Comparison of ENCODE assay signal across 14 cellular contexts in genomic region chr4:140643571-140644055, GRCh38.
A peak's percentile ranks its signal among the peaks of the same experiment; 100 is the strongest.
DNase-seq lines count a peak whose midpoint lies in the region; ATAC-seq and TF ChIP-seq lines count a peak whose summit lies in the region.
"Had no signal": no experiment of that assay in that cellular context is flagged by ENCODE, and none has a peak within 500 bp of the region (broad histone marks: within the 10 kb centered on the region; RNA-seq: fewer than 3 reads in every experiment).

No MANE protein-coding gene starts in this region.

- peak overlapping the region; percentile 25 for H3K18ac ChIP-seq in neuronal stem cell (ENCODE audit: low read length)

- H3K23ac ChIP-seq in neuronal stem cell (ENCODE audit: low read depth, low read length, poor library complexity): peak overlapping the region; percentile 28

- H3K27ac Mint-ChIP-seq in stimulated activated naive CD8-positive, alpha-beta T cell treated with anti-CD3 and anti-CD28 coated beads, Interleukin-15, amount 100 ng/mL, for 72 hours: no peak overlapping the region
- H3K27ac Mint-ChIP-seq in IgD-negative memory B cell: peak overlapping the region in 2 of 3 donors; percentile 50 to 51
- H3K27ac Mint-ChIP-seq: CD4-positive, alpha-beta memory T cell had no signal

- H2AFZ ChIP-seq in neuronal stem cell (ENCODE audit: low read length) (no peak overlapping the region), smooth muscle cell (ENCODE audit: low read depth) (no peak overlapping the region)

- H2BK5ac ChIP-seq in neuronal stem cell (ENCODE audit: low read length): no peak overlapping the region

- H2BK120ac ChIP-seq in neuronal stem cell (ENCODE audit: low read depth, low read length): no peak overlapping the region

- no peak overlapping the region for H2AK5ac ChIP-seq in neuronal stem cell (ENCODE audit: low read depth, low read length)

- H3F3A ChIP-seq in smooth muscle cell (ENCODE audit: low read depth): no peaks in the 10 kb centered on the region

- H3K27ac ChIP-seq in neuronal stem cell (replicated peaks; ENCODE audit: low read length) (no peak overlapping the region), aorta (ENCODE audit: low read depth in 1 of 2, low read length in 2 of 2) (no peak overlapping the region), smooth muscle cell (ENCODE audit: low read depth) (no peak overlapping the region)

- peak; percentile 24 for ATAC-seq in stimulated activated naive CD8-positive, alpha-beta T cell treated with anti-CD3 and anti-CD28 coated beads, Interleukin-15, amount 100 ng/mL, for 72 hours
- ATAC-seq in stimulated activated naive CD8-positive, alpha-beta T cell treated with anti-CD3 and anti-CD28 coated beads, Interleukin-15, Interleukin-2, amounts not matched to agents 100 U/mL and 50 U/mL, for 24 hours: no peak
- ATAC-seq in aorta (ENCODE audit: low FRiP score) (peak; percentile 28), GM19351 (IDR thresholded peaks at IDR 0.05; ENCODE audit: unreplicated experiment) (no peak)
- ATAC-seq: HepG2 had no signal

- no peak for DNase-seq in stimulated activated naive CD8-positive, alpha-beta T cell treated with anti-CD3 and anti-CD28 coated beads, Interleukin-15, amount 100 ng/mL, for 72 hours
- no peak for DNase-seq in stimulated activated naive CD8-positive, alpha-beta T cell treated with anti-CD3 and anti-CD28 coated beads, Interleukin-15, Interleukin-2, amounts not matched to agents 100 U/mL and 50 U/mL, for 24 hours
- DNase-seq in neuronal stem cell (ENCODE audit: low spot score) (no peak), aorta (no peak), smooth muscle cell (lab: John Stamatoyannopoulos, UW; ENCODE audit: unreplicated experiment) (no peak), islet precursor cell (no peak)
- DNase-seq: BE2C, DMS79 treated with DMSO at 0.1 percent for 48 hours, GF-D8 had no signal

- no CpG with 5 or more reads among the region's 33 CpGs for WGBS in neuronal stem cell (ENCODE audit: extremely low coverage in 2 of 2, insufficient read length in 2 of 2, insufficient replicate concordance in 1 of 2), 2 donors
- 97% methylated on average over 33 of the region's 33 CpGs for WGBS in aorta, 2 donors
- WGBS in smooth muscle cell (ENCODE audit: low lambda C conversion rate): over 99% methylated on average over 29 of the region's 33 CpGs

- H3K4me3 ChIP-seq in neuronal stem cell (ENCODE audit: low read length in 2 of 2) (no peak overlapping the region), aorta (ENCODE audit: low read length in 2 of 2) (no peak overlapping the region), smooth muscle cell (no peak overlapping the region)
- H3K4me3 ChIP-seq: HAP-1 had no signal

- peak overlapping the region; percentile 9 for H4K8ac ChIP-seq in neuronal stem cell (ENCODE audit: low read depth, low read length)

- H3K4me3 Mint-ChIP-seq in stimulated activated naive CD8-positive, alpha-beta T cell treated with anti-CD3 and anti-CD28 coated beads, Interleukin-15, amount 100 ng/mL, for 72 hours: no peak overlapping the region
- no peak overlapping the region for H3K4me3 Mint-ChIP-seq in IgD-negative memory B cell
- H3K4me3 Mint-ChIP-seq: CD4-positive, alpha-beta memory T cell had no signal

- H3K27me3 Mint-ChIP-seq in stimulated activated naive CD8-positive, alpha-beta T cell treated with anti-CD3 and anti-CD28 coated beads, Interleukin-15, amount 100 ng/mL, for 72 hours: peaks cover 26% of the 10 kb centered on the region
- no peaks in the 10 kb centered on the region for H3K27me3 Mint-ChIP-seq in IgD-negative memory B cell

- H3K4me2 ChIP-seq in neuronal stem cell (ENCODE audit: insufficient read depth, low read length, poor library complexity, severe bottlenecking) (no peak overlapping the region), smooth muscle cell (no peak overlapping the region)

- H3K27me3 ChIP-seq in neuronal stem cell (ENCODE audit: control insufficient read depth in 3 of 3, insufficient read depth in 3 of 3, low read depth in 1 of 3, low read length in 3 of 3): no peaks in the 10 kb centered on the region
- no peaks in the 10 kb centered on the region for H3K27me3 ChIP-seq in aorta (ENCODE audit: control insufficient read depth in 1 of 2, insufficient read depth in 2 of 2, low read length in 1 of 2)
- no peaks in the 10 kb centered on the region for H3K27me3 ChIP-seq in smooth muscle cell (ENCODE audit: low read depth)
- H3K27me3 ChIP-seq: BE2C had no signal

- no peak overlapping the region for H2BK15ac ChIP-seq in neuronal stem cell (ENCODE audit: low read length)

- no peaks in the 10 kb centered on the region for H3K79me2 ChIP-seq in smooth muscle cell (ENCODE audit: low read depth)

- H3K4me1 ChIP-seq in neuronal stem cell (ENCODE audit: control insufficient read depth in 2 of 2, insufficient read depth in 1 of 2, low read depth in 1 of 2, low read length in 2 of 2) (peaks cover 0 to 14% of the 10 kb centered on the region in 2 donors), aorta (ENCODE audit: control insufficient read depth in 1 of 2, insufficient read depth in 2 of 2, low read length in 2 of 2) (no peaks in the 10 kb centered on the region), smooth muscle cell (ENCODE audit: low read depth) (peaks cover 17% of the 10 kb centered on the region)
- H3K4me1 ChIP-seq: BE2C, HAP-1 had no signal

- H2BK12ac ChIP-seq in neuronal stem cell (ENCODE audit: low read length): no peak overlapping the region

- no peaks in the 10 kb centered on the region for H3K79me1 ChIP-seq in neuronal stem cell (ENCODE audit: low read depth, low read length)

- H3K36me3 ChIP-seq in neuronal stem cell (replicated peaks in 1 of 2; ENCODE audit: control insufficient read depth in 2 of 2, insufficient read depth in 2 of 2, low read length in 2 of 2) (peaks cover 17 to 62% of the 10 kb centered on the region in 2 donors), aorta (ENCODE audit: control insufficient read depth in 1 of 2, insufficient read depth in 2 of 2, low read length in 1 of 2) (no peaks in the 10 kb centered on the region), smooth muscle cell (ENCODE audit: low read depth) (no peaks in the 10 kb centered on the region)
- H3K36me3 ChIP-seq: BE2C had no signal

- peaks cover 9% of the 10 kb centered on the region for H3K36me3 Mint-ChIP-seq in IgD-negative memory B cell
- H3K36me3 Mint-ChIP-seq: CD4-positive, alpha-beta memory T cell had no signal

- H3K9ac ChIP-seq in neuronal stem cell (ENCODE audit: low read depth, low read length, poor library complexity): no peak overlapping the region
- H3K9ac ChIP-seq in smooth muscle cell (ENCODE audit: low read depth): no peak overlapping the region

- H3K9me3 Mint-ChIP-seq in stimulated activated naive CD8-positive, alpha-beta T cell treated with anti-CD3 and anti-CD28 coated beads, Interleukin-15, amount 100 ng/mL, for 72 hours: no peaks in the 10 kb centered on the region
- no peaks in the 10 kb centered on the region for H3K9me3 Mint-ChIP-seq in IgD-negative memory B cell
- H3K9me3 Mint-ChIP-seq: CD4-positive, alpha-beta memory T cell had no signal

- intact Hi-C loops in aorta (cut with DNase I): loop anchor here in 1 of 2 donors (10.0 kb wide), 1 partner anchor 201 kb away; no protein-coding TSS in a partner anchor

- no peak overlapping the region for H4K91ac ChIP-seq in neuronal stem cell (ENCODE audit: low read depth, low read length, poor library complexity)

- H3K14ac ChIP-seq in neuronal stem cell (ENCODE audit: low read length): no peak overlapping the region

- H4K20me1 ChIP-seq in smooth muscle cell (ENCODE audit: low read depth): no peaks in the 10 kb centered on the region

- no peak for TF ChIP-seq CTCF in smooth muscle cell (IDR thresholded peaks at IDR 0.05; ENCODE audit: borderline replicate concordance, insufficient read depth, poor library complexity, severe bottlenecking)

- H3K9me3 ChIP-seq in neuronal stem cell (replicated peaks in 1 of 2; ENCODE audit: control insufficient read depth in 2 of 2, insufficient read depth in 1 of 2, low read depth in 1 of 2, low read length in 2 of 2) (no peaks in the 10 kb centered on the region), aorta (ENCODE audit: control insufficient read depth, low read length) (no peaks in the 10 kb centered on the region), smooth muscle cell (replicated peaks; ENCODE audit: low read depth) (no peaks in the 10 kb centered on the region)
- H3K9me3 ChIP-seq: BE2C, HAP-1 had no signal

- H3K4me1 Mint-ChIP-seq in stimulated activated naive CD8-positive, alpha-beta T cell treated with anti-CD3 and anti-CD28 coated beads, Interleukin-15, amount 100 ng/mL, for 72 hours: peaks cover 4% of the 10 kb centered on the region
- peaks cover 2 to 5% (median 2%) of the 10 kb centered on the region in 3 donors for H3K4me1 Mint-ChIP-seq in IgD-negative memory B cell
- H3K4me1 Mint-ChIP-seq: CD4-positive, alpha-beta memory T cell had no signal

- peak overlapping the region; percentile 29 for H3K4ac ChIP-seq in neuronal stem cell (ENCODE audit: low read length)

Comparison
In these comparisons a context has a peak if more than half of its experiments do, and no peak if none do; other contexts are left out.
1. ATAC-seq: peak in stimulated activated naive CD8-positive, alpha-beta T cell treated with anti-CD3 and anti-CD28 coated beads, Interleukin-15, amount 100 ng/mL, for 72 hours (single experiment) and aorta (single experiment); none in stimulated activated naive CD8-positive, alpha-beta T cell treated with anti-CD3 and anti-CD28 coated beads, Interleukin-15, Interleukin-2, amounts not matched to agents 100 U/mL and 50 U/mL, for 24 hours (single experiment) and GM19351 (single experiment).
2. H3K27ac Mint-ChIP-seq: peak in IgD-negative memory B cell (2 of 3); none in stimulated activated naive CD8-positive, alpha-beta T cell treated with anti-CD3 and anti-CD28 coated beads, Interleukin-15, amount 100 ng/mL, for 72 hours (0 of 2).